Comparison of ENCODE assay signal across 3 cellular contexts in the genomic region with DNA sequence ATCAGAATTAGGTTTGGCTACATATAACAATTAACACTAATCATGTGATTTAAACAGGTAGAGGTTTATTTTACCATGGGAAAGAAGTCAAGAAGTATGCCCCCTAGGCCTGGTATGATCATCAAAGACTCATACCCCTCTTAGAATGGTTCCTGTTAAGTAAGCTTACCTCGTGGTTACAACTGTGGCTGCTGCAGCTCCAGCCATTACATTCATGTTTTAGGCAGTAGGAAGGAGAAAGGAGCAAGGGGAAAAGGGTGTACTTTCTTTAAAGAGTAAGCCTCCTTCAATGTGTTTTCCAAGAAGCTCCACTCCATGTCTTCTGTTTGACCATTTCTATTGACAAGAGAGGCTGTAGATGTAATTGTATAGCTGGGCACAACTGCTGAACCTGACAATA.
TF ChIP-seq lines count a peak whose summit lies in the region.

No MANE protein-coding gene starts in this region.

TF ChIP-seq in WTC11, 78 proteins besides CTCF, POLR2A, EP300 and RAD21:
- TF ChIP-seq, protein P1, sequence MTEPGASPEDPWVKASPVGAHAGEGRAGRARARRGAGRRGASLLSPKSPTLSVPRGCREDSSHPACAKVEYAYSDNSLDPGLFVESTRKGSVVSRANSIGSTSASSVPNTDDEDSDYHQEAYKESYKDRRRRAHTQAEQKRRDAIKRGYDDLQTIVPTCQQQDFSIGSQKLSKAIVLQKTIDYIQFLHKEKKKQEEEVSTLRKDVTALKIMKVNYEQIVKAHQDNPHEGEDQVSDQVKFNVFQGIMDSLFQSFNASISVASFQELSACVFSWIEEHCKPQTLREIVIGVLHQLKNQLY (CRISPR knock-in tag; IDR thresholded peaks at IDR 0.05): no peak
- TF ChIP-seq SMAD3 (CRISPR knock-in tag; IDR thresholded peaks at IDR 0.05; ENCODE audit: borderline replicate concordance): no peak
- TF ChIP-seq, protein P2, sequence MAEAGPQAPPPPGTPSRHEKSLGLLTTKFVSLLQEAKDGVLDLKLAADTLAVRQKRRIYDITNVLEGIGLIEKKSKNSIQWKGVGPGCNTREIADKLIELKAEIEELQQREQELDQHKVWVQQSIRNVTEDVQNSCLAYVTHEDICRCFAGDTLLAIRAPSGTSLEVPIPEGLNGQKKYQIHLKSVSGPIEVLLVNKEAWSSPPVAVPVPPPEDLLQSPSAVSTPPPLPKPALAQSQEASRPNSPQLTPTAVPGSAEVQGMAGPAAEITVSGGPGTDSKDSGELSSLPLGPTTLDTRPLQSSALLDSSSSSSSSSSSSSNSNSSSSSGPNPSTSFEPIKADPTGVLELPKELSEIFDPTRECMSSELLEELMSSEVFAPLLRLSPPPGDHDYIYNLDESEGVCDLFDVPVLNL (CRISPR knock-in tag; IDR thresholded peaks at IDR 0.05; ENCODE audit: borderline replicate concordance, low read depth): no peak
- no peak for TF ChIP-seq NR3C1 (CRISPR knock-in tag; conservative IDR thresholded peaks at IDR 0.05; ENCODE audit: low read depth)
- TF ChIP-seq, protein P3, sequence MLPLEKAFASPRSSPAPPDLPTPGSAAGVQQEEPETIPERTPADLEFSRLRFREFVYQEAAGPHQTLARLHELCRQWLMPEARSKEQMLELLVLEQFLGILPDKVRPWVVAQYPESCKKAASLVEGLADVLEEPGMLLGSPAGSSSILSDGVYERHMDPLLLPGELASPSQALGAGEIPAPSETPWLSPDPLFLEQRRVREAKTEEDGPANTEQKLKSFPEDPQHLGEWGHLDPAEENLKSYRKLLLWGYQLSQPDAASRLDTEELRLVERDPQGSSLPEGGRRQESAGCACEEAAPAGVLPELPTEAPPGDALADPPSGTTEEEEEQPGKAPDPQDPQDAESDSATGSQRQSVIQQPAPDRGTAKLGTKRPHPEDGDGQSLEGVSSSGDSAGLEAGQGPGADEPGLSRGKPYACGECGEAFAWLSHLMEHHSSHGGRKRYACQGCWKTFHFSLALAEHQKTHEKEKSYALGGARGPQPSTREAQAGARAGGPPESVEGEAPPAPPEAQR (CRISPR knock-in tag; IDR thresholded peaks at IDR 0.05): no peak
- TF ChIP-seq NFATC4 (CRISPR knock-in tag; IDR thresholded peaks at IDR 0.05): no peak
- TF ChIP-seq GTF2I (CRISPR knock-in tag; conservative IDR thresholded peaks at IDR 0.05): 0 out of 2 replicates have a peak, but pooled peaks have one; percentile 26
- TF ChIP-seq, protein P4, sequence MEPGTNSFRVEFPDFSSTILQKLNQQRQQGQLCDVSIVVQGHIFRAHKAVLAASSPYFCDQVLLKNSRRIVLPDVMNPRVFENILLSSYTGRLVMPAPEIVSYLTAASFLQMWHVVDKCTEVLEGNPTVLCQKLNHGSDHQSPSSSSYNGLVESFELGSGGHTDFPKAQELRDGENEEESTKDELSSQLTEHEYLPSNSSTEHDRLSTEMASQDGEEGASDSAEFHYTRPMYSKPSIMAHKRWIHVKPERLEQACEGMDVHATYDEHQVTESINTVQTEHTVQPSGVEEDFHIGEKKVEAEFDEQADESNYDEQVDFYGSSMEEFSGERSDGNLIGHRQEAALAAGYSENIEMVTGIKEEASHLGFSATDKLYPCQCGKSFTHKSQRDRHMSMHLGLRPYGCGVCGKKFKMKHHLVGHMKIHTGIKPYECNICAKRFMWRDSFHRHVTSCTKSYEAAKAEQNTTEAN (CRISPR knock-in tag; IDR thresholded peaks at IDR 0.05): no peak
TF ChIP-seq in WTC11: peak in this region for 1.

TF ChIP-seq in K562, 482 proteins besides CTCF, POLR2A, EP300 and RAD21:
- TF ChIP-seq RBM25 (IDR thresholded peaks at IDR 0.05; ENCODE audit: low read depth, low read length, severe bottlenecking) (peak; percentile 59), CBFA2T2 (conservative IDR thresholded peaks at IDR 0.05) (no peak), ZNF695 (CRISPR knock-in tag; IDR thresholded peaks at IDR 0.05) (no peak), CCNT2 (IDR thresholded peaks at IDR 0.05; ENCODE audit: borderline replicate concordance, extremely low read depth, insufficient read length, low read depth, low read length) (no peak)
- TF ChIP-seq, protein P5, sequence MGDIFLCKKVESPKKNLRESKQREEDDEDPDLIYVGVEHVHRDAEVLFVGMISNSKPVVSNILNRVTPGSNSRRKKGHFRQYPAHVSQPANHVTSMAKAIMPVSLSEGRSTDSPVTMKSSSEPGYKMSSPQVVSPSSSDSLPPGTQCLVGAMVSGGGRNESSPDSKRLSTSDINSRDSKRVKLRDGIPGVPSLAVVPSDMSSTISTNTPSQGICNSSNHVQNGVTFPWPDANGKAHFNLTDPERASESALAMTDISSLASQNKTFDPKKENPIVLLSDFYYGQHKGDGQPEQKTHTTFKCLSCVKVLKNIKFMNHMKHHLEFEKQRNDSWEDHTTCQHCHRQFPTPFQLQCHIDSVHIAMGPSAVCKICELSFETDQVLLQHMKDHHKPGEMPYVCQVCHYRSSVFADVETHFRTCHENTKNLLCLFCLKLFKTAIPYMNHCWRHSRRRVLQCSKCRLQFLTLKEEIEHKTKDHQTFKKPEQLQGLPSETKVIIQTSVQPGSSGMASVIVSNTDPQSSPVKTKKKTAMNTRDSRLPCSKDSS (IDR thresholded peaks at IDR 0.05; ENCODE audit: low read depth, partially characterized antibody): no peak
- TF ChIP-seq, protein P6, sequence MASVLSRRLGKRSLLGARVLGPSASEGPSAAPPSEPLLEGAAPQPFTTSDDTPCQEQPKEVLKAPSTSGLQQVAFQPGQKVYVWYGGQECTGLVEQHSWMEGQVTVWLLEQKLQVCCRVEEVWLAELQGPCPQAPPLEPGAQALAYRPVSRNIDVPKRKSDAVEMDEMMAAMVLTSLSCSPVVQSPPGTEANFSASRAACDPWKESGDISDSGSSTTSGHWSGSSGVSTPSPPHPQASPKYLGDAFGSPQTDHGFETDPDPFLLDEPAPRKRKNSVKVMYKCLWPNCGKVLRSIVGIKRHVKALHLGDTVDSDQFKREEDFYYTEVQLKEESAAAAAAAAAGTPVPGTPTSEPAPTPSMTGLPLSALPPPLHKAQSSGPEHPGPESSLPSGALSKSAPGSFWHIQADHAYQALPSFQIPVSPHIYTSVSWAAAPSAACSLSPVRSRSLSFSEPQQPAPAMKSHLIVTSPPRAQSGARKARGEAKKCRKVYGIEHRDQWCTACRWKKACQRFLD (CRISPR knock-in tag; IDR thresholded peaks at IDR 0.05): no peak

TF ChIP-seq in H1, 55 proteins besides CTCF, POLR2A, EP300 and RAD21:
- TF ChIP-seq ASH2L (IDR thresholded peaks at IDR 0.05; ENCODE audit: low read length) (no peak), KDM1A (IDR thresholded peaks at IDR 0.05; ENCODE audit: borderline replicate concordance, low read length) (peak; percentile 64; the same call in 1 of the 2 replicates)
TF ChIP-seq in H1: peak in this region for 1.
